In genomic region chrX:120485562-120486520, GRCh38 we compare ENCODE assay signal across 8 cellular contexts. TPM values are rescaled to one million over a fixed set of nuclear protein-coding genes. Genes with fewer than 3 reads are reported as not detected.
DNase-seq lines count a peak whose midpoint lies in the region; ATAC-seq and TF ChIP-seq lines count a peak whose summit lies in the region.

No MANE protein-coding gene starts in this region.

- no peaks in the 10 kb centered on the region for H3K27me3 Mint-ChIP-seq in progenitor cell of endocrine pancreas

- TF ChIP-seq CTCF in GM12872 (IDR thresholded peaks at IDR 0.05; ENCODE audit: insufficient read depth, low read depth, low read length) = peak; percentile 49
- TF ChIP-seq CTCF in progenitor cell of endocrine pancreas (IDR thresholded peaks at IDR 0.05; ENCODE audit: unreplicated experiment) = peak; percentile 60

- peak overlapping the region; percentile 96 for H3K27ac Mint-ChIP-seq in progenitor cell of endocrine pancreas

- peaks cover 6% of the 10 kb centered on the region for H3K4me1 Mint-ChIP-seq in progenitor cell of endocrine pancreas (ENCODE audit: low read depth)

- intact Hi-C loops in left ventricle myocardium superior (cut with micrococcal nuclease) = no loop called here

- H3K36me3 Mint-ChIP-seq in progenitor cell of endocrine pancreas (ENCODE audit: insufficient read depth) = peaks cover 1% of the 10 kb centered on the region

- DNase-seq in NCI-H1092 treated with DMSO at 0.1 percent for 48 hours (lab: John Stamatoyannopoulos, UW) = peak; percentile 88
- peak; percentile 93 for DNase-seq in SW480 (ENCODE audit: low spot score)
- peak; percentile 5 to 91 (median 76) for DNase-seq in anterior cingulate cortex (lab: John Stamatoyannopoulos, UW)
- peak; percentile 83 for DNase-seq in left ventricle myocardium superior
- DNase-seq in progenitor cell of endocrine pancreas (ENCODE audit: low spot score, unreplicated experiment) = peak; percentile 47
- no peak for DNase-seq in NAMALWA (ENCODE audit: low spot score)

- peaks cover 18% of the 10 kb centered on the region for H3K9me3 Mint-ChIP-seq in progenitor cell of endocrine pancreas (ENCODE audit: low read depth)

- peak overlapping the region; percentile 75 for H3K4me3 Mint-ChIP-seq in progenitor cell of endocrine pancreas (ENCODE audit: low read depth)

- ATAC-seq in HG02610 (IDR thresholded peaks at IDR 0.05; ENCODE audit: unreplicated experiment) (peak; percentile 89), left ventricle myocardium superior (peak; percentile 93)

RNA-seq across cellular contexts. Expression of gene LAMP2, which starts 16.7 kb away (rescaled TPM):
- total RNA-seq in left ventricle myocardium superior (53.8 TPM), progenitor cell of endocrine pancreas (64.5 and 71.9 TPM in 2 replicates)
